In the genomic region with DNA sequence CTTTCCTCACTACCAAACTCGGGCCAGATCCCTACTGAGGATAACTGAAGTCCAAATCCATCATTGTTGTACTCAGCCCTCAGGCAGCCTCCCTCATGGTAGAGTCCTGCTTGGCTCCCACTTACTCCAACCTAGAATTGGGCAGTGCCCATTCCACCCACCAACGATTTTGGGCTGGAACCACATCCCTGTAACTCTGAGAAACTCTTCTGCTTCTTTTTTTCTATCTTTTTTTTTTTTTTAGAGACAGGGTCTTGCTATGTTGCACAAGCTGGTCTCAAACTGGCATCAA, we compare ENCODE assay signal across 8 cellular contexts. TPM values are rescaled to one million over a fixed set of nuclear protein-coding genes. Genes with fewer than 3 reads are reported as not detected.
DNase-seq lines count a peak whose midpoint lies in the region; ATAC-seq, FAIRE-seq and TF ChIP-seq lines count a peak whose summit lies in the region.

No MANE protein-coding gene starts in this region.

- H3K4me3 Mint-ChIP-seq in T-helper 1 cell treated with Interleukin-12 subunit alpha and Interleukin-12 subunit beta and Interleukin-4 antibody, amounts not matched to agents 30 μg/mL and 1 μg/mL, for 36 hours = peak overlapping the region; percentile 84
- peak overlapping the region; percentile 97 for H3K4me3 Mint-ChIP-seq in activated naive CD8-positive, alpha-beta T cell treated with anti-CD3 and anti-CD28 coated beads for 36 hours

- no peak for DNase-seq in T-helper 1 cell
- DNase-seq in activated naive CD8-positive, alpha-beta T cell treated with anti-CD3 and anti-CD28 coated beads for 36 hours = no peak
- DNase-seq in kidney = no peak

- H3K4me3 ChIP-seq in kidney (ENCODE audit: low read length in 2 of 2) (peak overlapping the region; percentile 52 to 95), subcutaneous abdominal adipose tissue (ENCODE audit: low read depth in 1 of 5, low read length in 5 of 5) (peak overlapping the region; percentile 63 to 93 (median 77))

- H3K9me3 ChIP-seq in kidney (ENCODE audit: control insufficient read depth in 1 of 2, low read length in 2 of 2) = no peaks in the 10 kb centered on the region
- no peaks in the 10 kb centered on the region for H3K9me3 ChIP-seq in subcutaneous abdominal adipose tissue (ENCODE audit: control insufficient read depth in 5 of 5, low read length in 5 of 5)

- peak overlapping the region; percentile 82 for H3K27ac Mint-ChIP-seq in T-helper 1 cell treated with Interleukin-12 subunit alpha and Interleukin-12 subunit beta and Interleukin-4 antibody, amounts not matched to agents 30 μg/mL and 1 μg/mL, for 36 hours
- H3K27ac Mint-ChIP-seq in activated naive CD8-positive, alpha-beta T cell treated with anti-CD3 and anti-CD28 coated beads for 36 hours = peak overlapping the region; percentile 91

- ATAC-seq in GM19023 (IDR thresholded peaks at IDR 0.05; ENCODE audit: unreplicated experiment) = no peak
- ATAC-seq in HG02763 (IDR thresholded peaks at IDR 0.05; ENCODE audit: unreplicated experiment) = no peak
- ATAC-seq in HG03378 (IDR thresholded peaks at IDR 0.05; ENCODE audit: unreplicated experiment) = no peak

- H3K4me1 ChIP-seq in kidney (ENCODE audit: control insufficient read depth in 1 of 2, insufficient read depth in 1 of 2, low read depth in 1 of 2, low read length in 2 of 2) (peaks cover 8 to 15% of the 10 kb centered on the region in 2 donors), subcutaneous abdominal adipose tissue (ENCODE audit: control insufficient read depth in 5 of 5, insufficient read depth in 5 of 5, low read length in 5 of 5) (peaks cover 2 to 31% (median 23%) of the 10 kb centered on the region in 5 donors)

- peak overlapping the region; percentile 71 to 91 for H3K9ac ChIP-seq in kidney (ENCODE audit: low read length in 2 of 2)
- peak overlapping the region; percentile 48 to 83 (median 77) for H3K9ac ChIP-seq in subcutaneous abdominal adipose tissue (ENCODE audit: low read length in 5 of 5)

- H3K27ac ChIP-seq in kidney (ENCODE audit: low read depth in 2 of 2, low read length in 2 of 2) (peak overlapping the region; percentile 32 to 78), subcutaneous abdominal adipose tissue (ENCODE audit: low read depth, low read length) (peak overlapping the region; percentile 90)

- no peak for FAIRE-seq in kidney (lab: Jason Lieb, UNC)

- H3K27me3 Mint-ChIP-seq in T-helper 1 cell treated with Interleukin-12 subunit alpha and Interleukin-12 subunit beta and Interleukin-4 antibody, amounts not matched to agents 30 μg/mL and 1 μg/mL, for 36 hours (ENCODE audit: low read depth) = no peaks in the 10 kb centered on the region
- H3K27me3 Mint-ChIP-seq in activated naive CD8-positive, alpha-beta T cell treated with anti-CD3 and anti-CD28 coated beads for 36 hours = no peaks in the 10 kb centered on the region

- intact Hi-C loops in kidney (cut with DNase I) = no loop called here

- H3K36me3 ChIP-seq in kidney (ENCODE audit: control insufficient read depth in 1 of 2, insufficient read depth in 2 of 2, low read length in 2 of 2) (peaks cover 10 to 33% of the 10 kb centered on the region in 2 donors), subcutaneous abdominal adipose tissue (ENCODE audit: control insufficient read depth in 5 of 5, insufficient read depth in 5 of 5, low read length in 5 of 5) (peaks cover 0 to 45% (median 39%) of the 10 kb centered on the region in 5 donors)

- no peaks in the 10 kb centered on the region for H3K9me3 Mint-ChIP-seq in T-helper 1 cell treated with Interleukin-12 subunit alpha and Interleukin-12 subunit beta and Interleukin-4 antibody, amounts not matched to agents 30 μg/mL and 1 μg/mL, for 36 hours
- H3K9me3 Mint-ChIP-seq in activated naive CD8-positive, alpha-beta T cell treated with anti-CD3 and anti-CD28 coated beads for 36 hours = no peaks in the 10 kb centered on the region

- no peak for TF ChIP-seq CTCF in kidney (IDR thresholded peaks at IDR 0.05; ENCODE audit: borderline replicate concordance, extremely low read depth, insufficient read depth)

- H3K4me1 Mint-ChIP-seq in T-helper 1 cell treated with Interleukin-12 subunit alpha and Interleukin-12 subunit beta and Interleukin-4 antibody, amounts not matched to agents 30 μg/mL and 1 μg/mL, for 36 hours (ENCODE audit: low read depth) = peaks cover 34% of the 10 kb centered on the region
- peaks cover 41% of the 10 kb centered on the region for H3K4me1 Mint-ChIP-seq in activated naive CD8-positive, alpha-beta T cell treated with anti-CD3 and anti-CD28 coated beads for 36 hours

- peaks cover 29% of the 10 kb centered on the region for H3K36me3 Mint-ChIP-seq in T-helper 1 cell treated with Interleukin-12 subunit alpha and Interleukin-12 subunit beta and Interleukin-4 antibody, amounts not matched to agents 30 μg/mL and 1 μg/mL, for 36 hours (ENCODE audit: low read depth)
- H3K36me3 Mint-ChIP-seq in activated naive CD8-positive, alpha-beta T cell treated with anti-CD3 and anti-CD28 coated beads for 36 hours = peaks cover 33% of the 10 kb centered on the region

- H3K27me3 ChIP-seq in subcutaneous abdominal adipose tissue (ENCODE audit: control insufficient read depth in 5 of 5, insufficient read depth in 4 of 5, low read length in 5 of 5) = no peaks in the 10 kb centered on the region

RNA-seq across cellular contexts. Expression of gene PRR14, which starts 1.2 kb away (rescaled TPM):
- 10 to 100 TPM; 90.1 to 93.3 TPM for total RNA-seq in activated naive CD8-positive, alpha-beta T cell treated with anti-CD3 and anti-CD28 coated beads for 36 hours
- 51.6 TPM for total RNA-seq in kidney
- 44.2 TPM for polyA plus RNA-seq in kidney (ENCODE audit: insufficient read depth, low read depth, low replicate concordance)

RNA-seq across cellular contexts. Expression of gene FBRS, which starts 6.3 kb away (rescaled TPM):
- total RNA-seq in activated naive CD8-positive, alpha-beta T cell treated with anti-CD3 and anti-CD28 coated beads for 36 hours = 10 to 100 TPM; 92.8 to 94.5 TPM
- total RNA-seq in kidney = 66.2 TPM
- polyA plus RNA-seq in kidney (ENCODE audit: insufficient read depth, low read depth, low replicate concordance) = 26.3 TPM

RNA-seq across cellular contexts. Expression of gene ZNF689, which starts 41.8 kb away (rescaled TPM):
- total RNA-seq in activated naive CD8-positive, alpha-beta T cell treated with anti-CD3 and anti-CD28 coated beads for 36 hours = 10 to 100 TPM; 14.8 to 15.5 TPM
- total RNA-seq in kidney = 9.0 TPM
- 3.9 TPM for polyA plus RNA-seq in kidney (ENCODE audit: insufficient read depth, low read depth, low replicate concordance)

RNA-seq across cellular contexts. Expression of gene SRCAP, which starts 47.0 kb away (rescaled TPM):
- total RNA-seq in activated naive CD8-positive, alpha-beta T cell treated with anti-CD3 and anti-CD28 coated beads for 36 hours = 10 to 100 TPM; 66.1 to 72.6 TPM
- total RNA-seq in kidney = 71.9 TPM
- polyA plus RNA-seq in kidney (ENCODE audit: insufficient read depth, low read depth, low replicate concordance) = 1.6 TPM
